8 cellular contexts compared by ENCODE assay signal in genomic region chr18:9708057-9708881, GRCh38. TPM values are rescaled to one million over a fixed set of nuclear protein-coding genes. Genes with fewer than 3 reads are reported as not detected.
A peak's percentile ranks its signal among the peaks of the same experiment; 100 is the strongest.
DNase-seq lines count a peak whose midpoint lies in the region; ATAC-seq and TF ChIP-seq lines count a peak whose summit lies in the region.

Gene RAB31, plus strand, starts transcription at chr18:9708301. Its CDS starts 105 bp downstream, at chr18:9708406.

- intact Hi-C loops in right lobe of liver (cut with DNase I) (no loop called here), stomach (cut with DNase I; ENCODE audit: low total_unique reads) (no loop called here)

- TF ChIP-seq POLR2A in right lobe of liver (IDR thresholded peaks at IDR 0.05) (peak; percentile 77), stomach (IDR thresholded peaks at IDR 0.05) (no peak)

- peak; percentile 37 for DNase-seq in activated naive CD4-positive, alpha-beta T cell treated with anti-CD3 and anti-CD28 coated beads, Interleukin-2, amount 10 ng/mL, durations not matched to agents 7 days and 5 days
- no peak for DNase-seq in activated naive CD4-positive, alpha-beta T cell treated with Interleukin-2 at 50 U/mL for 16 hours
- DNase-seq in SJSA1 (ENCODE audit: low read depth in 1 of 2, low spot score in 2 of 2): peak; percentile 63 to 87
- no peak for DNase-seq in effector memory CD8-positive, alpha-beta T cell
- peak; percentile 68 to 80 (median 79) for DNase-seq in right lobe of liver
- DNase-seq in stomach: peak; percentile 64
- DNase-seq in SHP77 (lab: John Stamatoyannopoulos, UW): no peak

- H3K9me3 ChIP-seq in SJSA1 (replicated peaks) (peaks cover 2% of the 10 kb centered on the region), right lobe of liver (no peaks in the 10 kb centered on the region), stomach (no peaks in the 10 kb centered on the region)

- 1% methylated on average over 34 of the region's 117 CpGs for WGBS in right lobe of liver (ENCODE audit: insufficient coverage, low coverage, low lambda C conversion rate, missing lambda C conversion rate)
- WGBS in stomach, 5 donors: 0 to 2% (median 1%) methylated on average over 29 to 117 of the region's 117 CpGs

- H3K36me3 ChIP-seq in SJSA1 (peaks cover 40% of the 10 kb centered on the region), right lobe of liver (no peaks in the 10 kb centered on the region), stomach (no peaks in the 10 kb centered on the region)

- H3K27me3 Mint-ChIP-seq in activated naive CD4-positive, alpha-beta T cell treated with anti-CD3 and anti-CD28 coated beads, Interleukin-2, amount 10 ng/mL, durations not matched to agents 7 days and 5 days: peaks cover 83% of the 10 kb centered on the region
- peaks cover 61 to 95% of the 10 kb centered on the region in 2 donors for H3K27me3 Mint-ChIP-seq in effector memory CD8-positive, alpha-beta T cell

- peak within 1 kb of the TSS; percentile 52 for H3K27ac Mint-ChIP-seq in activated naive CD4-positive, alpha-beta T cell treated with anti-CD3 and anti-CD28 coated beads, Interleukin-2, amount 10 ng/mL, durations not matched to agents 7 days and 5 days
- peak within 1 kb of the TSS in 1 of 2 donors; percentile 35 for H3K27ac Mint-ChIP-seq in effector memory CD8-positive, alpha-beta T cell

- no peaks in the 10 kb centered on the region for H3K9me3 Mint-ChIP-seq in activated naive CD4-positive, alpha-beta T cell treated with anti-CD3 and anti-CD28 coated beads, Interleukin-2, amount 10 ng/mL, durations not matched to agents 7 days and 5 days
- no peaks in the 10 kb centered on the region for H3K9me3 Mint-ChIP-seq in effector memory CD8-positive, alpha-beta T cell

- peak in 1 of 4 donors; percentile 6 for TF ChIP-seq CTCF in right lobe of liver (IDR thresholded peaks at IDR 0.05)
- no peak for TF ChIP-seq CTCF in stomach (IDR thresholded peaks at IDR 0.05)

- peaks cover 48% of the 10 kb centered on the region for H3K4me1 Mint-ChIP-seq in activated naive CD4-positive, alpha-beta T cell treated with anti-CD3 and anti-CD28 coated beads, Interleukin-2, amount 10 ng/mL, durations not matched to agents 7 days and 5 days
- peaks cover 12 to 18% of the 10 kb centered on the region in 2 donors for H3K4me1 Mint-ChIP-seq in effector memory CD8-positive, alpha-beta T cell (ENCODE audit: low read depth in 2 of 2)

- ATAC-seq in HG02642 (IDR thresholded peaks at IDR 0.05; ENCODE audit: poor library complexity, unreplicated experiment): peak; percentile 33
- peak; percentile 48 for ATAC-seq in effector memory CD8-positive, alpha-beta T cell (replicated peaks)
- peak; percentile 79 to 86 (median 82) for ATAC-seq in right lobe of liver

- no peak for TF ChIP-seq EP300 in stomach (IDR thresholded peaks at IDR 0.05)

- H3K4me1 ChIP-seq in SJSA1 (replicated peaks) (peaks cover 77% of the 10 kb centered on the region), right lobe of liver (peaks cover 0 to 6% (median 0%) of the 10 kb centered on the region in 4 donors), stomach (peaks cover 7 to 68% (median 35%) of the 10 kb centered on the region in 4 donors)

- H3K27me3 ChIP-seq in SJSA1 (replicated peaks) (no peaks in the 10 kb centered on the region), right lobe of liver (no peaks in the 10 kb centered on the region), stomach (peaks cover 0 to 6% (median 5%) of the 10 kb centered on the region in 3 donors)

- H3K4me3 Mint-ChIP-seq in activated naive CD4-positive, alpha-beta T cell treated with anti-CD3 and anti-CD28 coated beads, Interleukin-2, amount 10 ng/mL, durations not matched to agents 7 days and 5 days: peak within 1 kb of the TSS; percentile 77
- H3K4me3 Mint-ChIP-seq in effector memory CD8-positive, alpha-beta T cell: peak within 1 kb of the TSS; percentile 75 to 78

- peaks cover 2% of the 10 kb centered on the region for H3K36me3 Mint-ChIP-seq in activated naive CD4-positive, alpha-beta T cell treated with anti-CD3 and anti-CD28 coated beads, Interleukin-2, amount 10 ng/mL, durations not matched to agents 7 days and 5 days
- H3K36me3 Mint-ChIP-seq in effector memory CD8-positive, alpha-beta T cell (ENCODE audit: insufficient read depth): no peaks in the 10 kb centered on the region

- CTCF ChIA-PET in activated naive CD4-positive, alpha-beta T cell treated with anti-CD3 and anti-CD28 coated beads, Interleukin-2, amount 10 ng/mL, durations not matched to agents 7 days and 5 days (lab: Charles Lee): no interaction called here

- H3K27ac ChIP-seq in SJSA1 (peak within 1 kb of the TSS; percentile 88), right lobe of liver (peak within 1 kb of the TSS; percentile 59 to 85 (median 67)), stomach (peak within 1 kb of the TSS; percentile 53 to 94 (median 90))

- peak within 1 kb of the TSS; percentile 88 for H3K4me3 ChIP-seq in SJSA1
- H3K4me3 ChIP-seq in right lobe of liver: peak within 1 kb of the TSS; percentile 46 to 58 (median 46)
- H3K4me3 ChIP-seq in stomach: peak within 1 kb of the TSS; percentile 80 to 89 (median 84)

RNA-seq across cellular contexts. Expression of gene RAB31, which starts in this region (rescaled TPM):
- 58.9 and 72.2 TPM in 2 replicates for total RNA-seq in SJSA1 (2014; rRNA removed; shearing (Covaris generic))
- 10 to 100 TPM in 1 of 6 experiments, 1 to 10 TPM in 5; 3.0 to 14.3 (median 5.4) TPM for total RNA-seq in right lobe of liver
- 10 to 100 TPM; 10.1 to 65.5 (median 47.8) TPM for total RNA-seq in stomach
- polyA plus RNA-seq in stomach: 10 to 100 TPM; 20.4 to 52.2 (median 25.8) TPM

Comparison
In these comparisons a context has a peak if more than half of its experiments do, and no peak if none do; other contexts are left out.
1. DNase-seq: peak in activated naive CD4-positive, alpha-beta T cell treated with anti-CD3 and anti-CD28 coated beads, Interleukin-2, amount 10 ng/mL, durations not matched to agents 7 days and 5 days (single experiment), SJSA1 (2 of 2), right lobe of liver (3 of 3) and stomach (single experiment); none in activated naive CD4-positive, alpha-beta T cell treated with Interleukin-2 at 50 U/mL for 16 hours (single experiment), effector memory CD8-positive, alpha-beta T cell (0 of 3) and SHP77 (0 of 2).
2. Peak in every context shown above with its lines, with median percentiles within 50 percentile points of each other: ATAC-seq, H3K27ac ChIP-seq and H3K4me3 ChIP-seq.